ENCODE assay signal across 8 cellular contexts in genomic region chr18:44679912-44680270, GRCh38. TPM values are rescaled to one million over a fixed set of nuclear protein-coding genes. Genes with fewer than 3 reads are reported as not detected.
DNase-seq lines count a peak whose midpoint lies in the region; ATAC-seq, FAIRE-seq and TF ChIP-seq lines count a peak whose summit lies in the region.

No MANE protein-coding gene starts in this region.

- no peak for TF ChIP-seq POLR2A in endothelial cell of umbilical vein (IDR thresholded peaks at IDR 0.05; ENCODE audit: low read depth, low read length)

- no peaks in the 10 kb centered on the region for H3K79me2 ChIP-seq in endothelial cell of umbilical vein (ENCODE audit: control insufficient read depth, insufficient read depth, low read length)

- CTCF ChIA-PET in endothelial cell of umbilical vein (lab: Charles Lee) = no interaction called here

- H3K4me3 ChIP-seq in endothelial cell of umbilical vein (replicated peaks in 1 of 3; ENCODE audit: insufficient read depth in 1 of 3, low read depth in 1 of 3, low read length in 3 of 3) = peak overlapping the region in 1 of 3 experiments; percentile 94

- no TSS peak for BruUV-seq in endothelial cell of umbilical vein (replicated peaks; lab: Mats Ljungman, UMichigan)

- POLR2A ChIA-PET in endothelial cell of umbilical vein (lab: Charles Lee) = interaction anchor here (0.5 kb wide), 1 partner anchor 51 kb away, joined by 6 read pairs; no protein-coding TSS in a partner anchor

- no peaks in the 10 kb centered on the region for H3K36me3 ChIP-seq in endothelial cell of umbilical vein (ENCODE audit: control insufficient read depth in 2 of 2, extremely low read depth in 1 of 2, insufficient read depth in 2 of 2, low read length in 2 of 2)

- peak overlapping the region; percentile 71 for H2AFZ ChIP-seq in endothelial cell of umbilical vein (ENCODE audit: low read depth, low read length)

- H3K9ac ChIP-seq in endothelial cell of umbilical vein (replicated peaks; ENCODE audit: extremely low read depth, insufficient read depth, low read length) = no peak overlapping the region

- intact Hi-C loops in endothelial cell of umbilical vein (cut with micrococcal nuclease) = loop anchor here (1.0 to 5.0 kb wide), 3 partner anchors 147 to 550 kb away; no protein-coding TSS in a partner anchor

- no peak for FAIRE-seq in endothelial cell of umbilical vein (lab: Jason Lieb, UNC)

- H3K27ac ChIP-seq in VCaP = peak overlapping the region; percentile 96
- H3K27ac ChIP-seq in endothelial cell of umbilical vein (ENCODE audit: insufficient read depth, low read depth, low read length) = no peak overlapping the region
- H3K27ac ChIP-seq in substantia nigra (ENCODE audit: low read depth, low read length, poor library complexity, severe bottlenecking) = no peak overlapping the region

- peaks cover 28 to 36% of the 10 kb centered on the region in 2 experiments for H3K27me3 ChIP-seq in endothelial cell of umbilical vein (ENCODE audit: control insufficient read depth in 2 of 2, insufficient read depth in 2 of 2, low read length in 2 of 2)

- H3K4me2 ChIP-seq in endothelial cell of umbilical vein (ENCODE audit: insufficient read depth, low read length) = peak overlapping the region; percentile 70

- peak; percentile 38 for DNase-seq in activated naive CD4-positive, alpha-beta T cell treated with Interleukin-2 at 50 U/mL for 16 hours
- DNase-seq in activated naive CD4-positive, alpha-beta T cell (lab: John Stamatoyannopoulos, UW) = no peak
- peak; percentile 53 for DNase-seq in NAMALWA (ENCODE audit: low spot score)
- peak; percentile 29 for DNase-seq in endothelial cell of umbilical vein (ENCODE audit: low read depth, low spot score)
- DNase-seq in midbrain (lab: John Stamatoyannopoulos, UW) = peak; percentile 51
- DNase-seq in substantia nigra (lab: John Stamatoyannopoulos, UW) = peak in 25 of 49 donors; percentile 11 to 53 (median 31)

- TF ChIP-seq CTCF in VCaP (conservative IDR thresholded peaks at IDR 0.05) (no peak), endothelial cell of umbilical vein (IDR thresholded peaks at IDR 0.05; ENCODE audit: extremely low read depth in 1 of 2, insufficient read depth in 1 of 2, low read depth in 1 of 2, low read length in 2 of 2) (no peak)

- dilution Hi-C loops in endothelial cell of umbilical vein (cut with MboI; ENCODE audit: extremely low pct_ligation_motif_present, low sequenced_read_pairs) = no loop called here

- no peaks in the 10 kb centered on the region for H4K20me1 ChIP-seq in endothelial cell of umbilical vein (replicated peaks; ENCODE audit: control insufficient read depth, extremely low read depth, insufficient read depth, low read length)

- no peak for ATAC-seq in HG02981 (IDR thresholded peaks at IDR 0.05; ENCODE audit: unreplicated experiment)

- no peaks in the 10 kb centered on the region for H3K4me1 ChIP-seq in endothelial cell of umbilical vein (ENCODE audit: control insufficient read depth, extremely low read depth, insufficient read depth, low read length)

- H3K9me1 ChIP-seq in endothelial cell of umbilical vein (replicated peaks; ENCODE audit: control insufficient read depth, extremely low read depth, insufficient read depth, low read length) = no peaks in the 10 kb centered on the region

- H3K9me3 ChIP-seq in endothelial cell of umbilical vein (replicated peaks; ENCODE audit: control insufficient read depth, insufficient read depth, low read length) = no peaks in the 10 kb centered on the region

TF ChIP-seq in endothelial cell of umbilical vein, 7 proteins besides CTCF, POLR2A, EP300 and RAD21:
- no peak for TF ChIP-seq MYC (IDR thresholded peaks at IDR 0.05; ENCODE audit: low read depth, low read length)

RNA-seq across cellular contexts. Expression of gene SETBP1, which starts 0.8 kb away (rescaled TPM):
- 3.1 and 4.2 TPM in 2 replicates for total RNA-seq in endothelial cell of umbilical vein
- 0.72 and 0.76 TPM in 2 replicates for polyA plus RNA-seq in endothelial cell of umbilical vein
- polyA plus RNA-seq in endothelial cell of umbilical vein (2011; cell fraction: cytosol; rRNA removed) = 0.67 and 0.68 TPM in 2 replicates
- polyA plus RNA-seq in endothelial cell of umbilical vein (2011; cell fraction: nucleus; rRNA removed) = 3.1 and 4.4 TPM in 2 replicates
- polyA plus RNA-seq in endothelial cell of umbilical vein (2012) = 0.16 and 0.33 TPM in 2 replicates
- polyA minus RNA-seq in endothelial cell of umbilical vein = 5.2 and 6.0 TPM in 2 replicates
- polyA minus RNA-seq in endothelial cell of umbilical vein (2011; cell fraction: cytosol; rRNA and poly(A)+ RNA removed) = 1.3 TPM
- 10.0 and 11.3 TPM in 2 replicates for polyA minus RNA-seq in endothelial cell of umbilical vein (2011; cell fraction: nucleus; rRNA and poly(A)+ RNA removed)

Comparison
In these comparisons a context has a peak if more than half of its experiments do, and no peak if none do; other contexts are left out.
1. DNase-seq: peak in activated naive CD4-positive, alpha-beta T cell treated with Interleukin-2 at 50 U/mL for 16 hours (single experiment), NAMALWA (single experiment), endothelial cell of umbilical vein (single experiment), midbrain (single experiment) and substantia nigra (25 of 49); none in activated naive CD4-positive, alpha-beta T cell (0 of 4).